ENCODE assay signal across 27 cellular contexts in genomic region chr4:53026233-53026632, GRCh38.
A peak's percentile ranks its signal among the peaks of the same experiment; 100 is the strongest.
DNase-seq lines count a peak whose midpoint lies in the region; ATAC-seq, FAIRE-seq and TF ChIP-seq lines count a peak whose summit lies in the region.
"Had no signal": no experiment of that assay in that cellular context is flagged by ENCODE, and none has a peak within 500 bp of the region (broad histone marks: within the 10 kb centered on the region; RNA-seq: fewer than 3 reads in every experiment).

No MANE protein-coding gene starts in this region.

- H3K4me2 ChIP-seq in GM23338 = no peak overlapping the region
- no peak overlapping the region for H3K4me2 ChIP-seq in SK-N-SH
- no peak overlapping the region for H3K4me2 ChIP-seq in HepG2 (ENCODE audit: low read depth, low read length)
- H3K4me2 ChIP-seq: A549 had no signal

- H2AFZ ChIP-seq in GM23338 = no peak overlapping the region
- H2AFZ ChIP-seq in SK-N-SH (ENCODE audit: low read depth) = no peak overlapping the region
- no peak overlapping the region for H2AFZ ChIP-seq in HepG2 (ENCODE audit: low read length)

- H3K4me1 Mint-ChIP-seq in GM23338 (peaks cover 10% of the 10 kb centered on the region), progenitor cell of endocrine pancreas (ENCODE audit: low read depth) (peaks cover 20% of the 10 kb centered on the region)
- H3K4me1 Mint-ChIP-seq: CD14-positive monocyte; CD8-positive, alpha-beta memory T cell had no signal

- H3K9me2 ChIP-seq in GM23338 (ENCODE audit: insufficient read depth) (no peaks in the 10 kb centered on the region), SK-N-SH (no peaks in the 10 kb centered on the region)

- no peaks in the 10 kb centered on the region for H3K9me3 Mint-ChIP-seq in GM23338
- H3K9me3 Mint-ChIP-seq in progenitor cell of endocrine pancreas (ENCODE audit: low read depth) = peaks cover 4% of the 10 kb centered on the region

- no peak overlapping the region for H3K27ac ChIP-seq in GM23338 (ENCODE audit: low read depth)
- peak overlapping the region in 1 of 2 experiments; percentile 99; a peak in 2 of 4 replicates for H3K27ac ChIP-seq in SK-N-SH (ENCODE audit: low read depth in 2 of 2, low read length in 1 of 2)
- H3K27ac ChIP-seq in HepG2 (ENCODE audit: extremely low read length, insufficient read depth, low read length) = no peak overlapping the region
- H3K27ac ChIP-seq: A549, SJSA1 had no signal

- H3K9me3 ChIP-seq in SK-N-SH (no peaks in the 10 kb centered on the region), HepG2 (ENCODE audit: low read length) (no peaks in the 10 kb centered on the region)
- H3K9me3 ChIP-seq: A549, SJSA1 had no signal

- H3K36me3 ChIP-seq in GM23338 (ENCODE audit: insufficient read depth) (no peaks in the 10 kb centered on the region), SK-N-SH (replicated peaks in 1 of 2; ENCODE audit: control insufficient read depth in 1 of 2, insufficient read depth in 2 of 2, low read length in 1 of 2) (no peaks in the 10 kb centered on the region), HepG2 (replicated peaks in 1 of 2; ENCODE audit: control insufficient read depth in 1 of 2, insufficient read depth in 2 of 2, low read length in 2 of 2) (no peaks in the 10 kb centered on the region)
- H3K36me3 ChIP-seq: SJSA1 had no signal

- H3K4me1 ChIP-seq in GM23338 (ENCODE audit: insufficient read depth) (no peaks in the 10 kb centered on the region), SK-N-SH (ENCODE audit: control insufficient read depth in 1 of 2, insufficient read depth in 2 of 2, low read depth in 1 of 2, low read length in 1 of 2) (peaks cover 0 to 34% of the 10 kb centered on the region in 2 experiments; a peak in 2 of 4 replicates), HepG2 (ENCODE audit: insufficient read depth, low read length) (peaks cover 8% of the 10 kb centered on the region; the same call in 1 of the 2 replicates)
- H3K4me1 ChIP-seq: A549, SJSA1 had no signal

- TF ChIP-seq EP300 in SK-N-SH (IDR thresholded peaks at IDR 0.05; ENCODE audit: borderline replicate concordance in 1 of 2, low read depth in 1 of 2, low read length in 1 of 2) = peak in 1 of 2 experiments; percentile 98; a peak in 2 of 4 replicates
- no peak for TF ChIP-seq EP300 in HepG2 (IDR thresholded peaks at IDR 0.05; ENCODE audit: low read depth in 2 of 2, low read length in 2 of 2)
- no peak for TF ChIP-seq EP300 in HepG2 (CRISPR knock-in tag; IDR thresholded peaks at IDR 0.05; ENCODE audit: borderline replicate concordance)

- CTCF ChIA-PET in SK-N-SH (lab: Yijun Ruan, JAX) (interaction anchor here (0.6 to 4.7 kb wide), 5 partner anchors 11 to 1243 kb away, joined by 3 to 30 read pairs (median 5); no protein-coding TSS in a partner anchor), HepG2 (lab: Yijun Ruan, JAX; ENCODE audit: low intra/inter-chr PET ratio, low total read pairs) (no interaction called here)

- WGBS in SK-N-SH (ENCODE audit: low lambda C conversion rate) = 82% methylated on average over 2 of the region's 2 CpGs
- 94% methylated on average over 2 of the region's 2 CpGs for WGBS in HepG2 (ENCODE audit: low lambda C conversion rate)

- H3K27me3 Mint-ChIP-seq in GM23338 (ENCODE audit: insufficient read depth, low read depth, poor library complexity) = no peaks in the 10 kb centered on the region
- no peaks in the 10 kb centered on the region for H3K27me3 Mint-ChIP-seq in progenitor cell of endocrine pancreas
- H3K27me3 Mint-ChIP-seq: CD8-positive, alpha-beta memory T cell had no signal

- no peak for TF ChIP-seq RAD21 in SK-N-SH (IDR thresholded peaks at IDR 0.05; ENCODE audit: low read length)
- TF ChIP-seq RAD21 in HepG2 (CRISPR knock-in tag; IDR thresholded peaks at IDR 0.05) = no peak

- H3K4me3 ChIP-seq in GM23338 = no peak overlapping the region
- no peak overlapping the region for H3K4me3 ChIP-seq in SK-N-SH (ENCODE audit: low read depth in 2 of 2, low read length in 1 of 2)
- H3K4me3 ChIP-seq in HepG2 (replicated peaks in 1 of 3; ENCODE audit: insufficient read depth in 1 of 3, low read depth in 2 of 3, low read length in 3 of 3) = no peak overlapping the region
- H3K4me3 ChIP-seq: A549, SJSA1 had no signal

- intact Hi-C loops in HepG2 (cut with micrococcal nuclease; ENCODE audit: unreplicated experiment) = no loop called here

- FAIRE-seq in HepG2 (lab: Jason Lieb, UNC) = no peak
- FAIRE-seq: A549, GM12891, HTR-8/SVneo had no signal

- H3K36me3 Mint-ChIP-seq in GM23338 (ENCODE audit: low read depth) = no peaks in the 10 kb centered on the region
- no peaks in the 10 kb centered on the region for H3K36me3 Mint-ChIP-seq in progenitor cell of endocrine pancreas (ENCODE audit: insufficient read depth)

- no peak for TF ChIP-seq POLR2A in HepG2 (IDR thresholded peaks at IDR 0.05; ENCODE audit: insufficient read depth in 1 of 2, low read depth in 2 of 2, low read length in 2 of 2)

- TF ChIP-seq CTCF in GM23338 (conservative IDR thresholded peaks at IDR 0.05; ENCODE audit: low read depth in 2 of 2) (no peak), SK-N-SH (IDR thresholded peaks at IDR 0.05) (no peak), progenitor cell of endocrine pancreas (IDR thresholded peaks at IDR 0.05; ENCODE audit: unreplicated experiment) (no peak), HepG2 (CRISPR knock-in tag; IDR thresholded peaks at IDR 0.05) (no peak)

- H3K79me2 ChIP-seq in GM23338 (replicated peaks; ENCODE audit: insufficient read depth) (no peaks in the 10 kb centered on the region), SK-N-SH (ENCODE audit: insufficient read depth) (no peaks in the 10 kb centered on the region), HepG2 (ENCODE audit: insufficient read depth, low read length) (no peaks in the 10 kb centered on the region)

- H3K4me3 Mint-ChIP-seq in GM23338 (no peak overlapping the region), progenitor cell of endocrine pancreas (ENCODE audit: low read depth) (no peak overlapping the region)
- H3K4me3 Mint-ChIP-seq: CD14-positive monocyte; CD8-positive, alpha-beta memory T cell had no signal

- ATAC-seq in GM23338 (no peak), HepG2 (no peak)
- ATAC-seq: A549, PC-3, Right ventricle myocardium inferior had no signal

- peak overlapping the region; percentile 38; the same call in 1 of the 2 replicates for H3K27ac Mint-ChIP-seq in GM23338
- H3K27ac Mint-ChIP-seq in progenitor cell of endocrine pancreas = peak overlapping the region; percentile 80
- H3K27ac Mint-ChIP-seq: CD14-positive monocyte; CD8-positive, alpha-beta memory T cell had no signal

- no peaks in the 10 kb centered on the region for H3K27me3 ChIP-seq in GM23338 (ENCODE audit: insufficient read depth)
- no peaks in the 10 kb centered on the region for H3K27me3 ChIP-seq in SK-N-SH (ENCODE audit: insufficient read depth)
- H3K27me3 ChIP-seq in HepG2 (ENCODE audit: control insufficient read depth in 1 of 2, insufficient read depth in 2 of 2, low read length in 2 of 2) = no peaks in the 10 kb centered on the region
- H3K27me3 ChIP-seq: SJSA1 had no signal

- POLR2A ChIA-PET in SK-N-SH (lab: Yijun Ruan, JAX) (interaction anchor here (0.6 to 3.6 kb wide), 2 partner anchors 18 to 24 kb away, joined by 3 to 20 read pairs; no protein-coding TSS in a partner anchor), HepG2 (lab: Yijun Ruan, JAX) (no interaction called here)

- H3K9ac ChIP-seq in SK-N-SH (no peak overlapping the region), HepG2 (ENCODE audit: insufficient read depth, low read depth, low read length) (no peak overlapping the region)

- H3F3A ChIP-seq in GM23338 (replicated peaks; ENCODE audit: low read depth) = no peaks in the 10 kb centered on the region
- no peaks in the 10 kb centered on the region for H3F3A ChIP-seq in SK-N-SH (replicated peaks; ENCODE audit: insufficient read depth)

- no peaks in the 10 kb centered on the region for H4K20me1 ChIP-seq in GM23338 (replicated peaks; ENCODE audit: insufficient read depth)
- H4K20me1 ChIP-seq in SK-N-SH (ENCODE audit: insufficient read depth) = no peaks in the 10 kb centered on the region
- no peaks in the 10 kb centered on the region for H4K20me1 ChIP-seq in HepG2 (ENCODE audit: insufficient read depth, low read length)

- DNase-seq in GM23338 (ENCODE audit: low spot score) (no peak), SK-N-SH (peak; percentile 49), islet precursor cell (peak; percentile 74), progenitor cell of endocrine pancreas (ENCODE audit: low spot score, unreplicated experiment) (no peak), HepG2 (ENCODE audit: low spot score) (no peak), AML-193 (lab: John Stamatoyannopoulos, UW) (no peak)
- no peak for DNase-seq in activated naive CD4-positive, alpha-beta T cell (lab: John Stamatoyannopoulos, UW)
- DNase-seq: CD8-positive, alpha-beta memory T cell; DMS 273 treated with DMSO at 0.1 percent for 48 hours; DMS79; EL; GF-D8; H7; NCI-H1092; NCI-H1436; NCI-H187 treated with DMSO at 0.1 percent for 48 hours; NCI-H2171 treated with DMSO at 0.1 percent for 48 hours; NCI-H524; NCI-H748 treated with DMSO at 0.1 percent for 48 hours; NK-92 treated with Interleukin-12 subunit alpha and Interleukin-12 subunit beta, amount 100 ng/mL, for 24 hours; PC-3 had no signal

- in situ Hi-C loops in HepG2 (cut with HindIII; ENCODE audit: extremely low pct_ligation_motif_present, low pct_unique_long_range_greater_than_20kb) = no loop called here

- BruUV-seq in HepG2 (replicated peaks; lab: Mats Ljungman, UMichigan) = no TSS peak

TF ChIP-seq in GM23338, 12 proteins besides CTCF, POLR2A, EP300 and RAD21 (continues in another document):
- TF ChIP-seq CREB1 (CRISPR knock-in tag; IDR thresholded peaks at IDR 0.05; ENCODE audit: low read depth) = no peak
- no peak for TF ChIP-seq JUNB (IDR thresholded peaks at IDR 0.05; ENCODE audit: unreplicated experiment)
- TF ChIP-seq POLR2AphosphoS5 (IDR thresholded peaks at IDR 0.05; ENCODE audit: low read depth) = no peak

TF ChIP-seq in SK-N-SH, 30 proteins besides CTCF, POLR2A, EP300 and RAD21 (continues in another document):
- TF ChIP-seq SMC3 (IDR thresholded peaks at IDR 0.05; ENCODE audit: low read depth, low read length) (no peak; the same call in 1 of the 2 replicates), MEF2A (IDR thresholded peaks at IDR 0.05; ENCODE audit: borderline replicate concordance, low read depth) (no peak)

TF ChIP-seq in HepG2, 621 proteins besides CTCF, POLR2A, EP300 and RAD21:
- TF ChIP-seq GZF1 (CRISPR knock-in tag; IDR thresholded peaks at IDR 0.05) = no peak
TF ChIP-seq in HepG2: peak in this region for 0.

Comparison
In these comparisons a context has a peak if more than half of its experiments do, and no peak if none do; other contexts are left out.
1. DNase-seq: peak in SK-N-SH (single experiment) and islet precursor cell (single experiment); none in GM23338 (single experiment), progenitor cell of endocrine pancreas (single experiment), HepG2 (single experiment), AML-193 (0 of 2) and activated naive CD4-positive, alpha-beta T cell (0 of 4).